In genomic region chr5:83443539-83443938, GRCh38 we compare ENCODE assay signal across 7 cellular contexts.
"Had no signal": no experiment of that assay in that cellular context is flagged by ENCODE, and none has a peak within 500 bp of the region (broad histone marks: within the 10 kb centered on the region; RNA-seq: fewer than 3 reads in every experiment).

No MANE protein-coding gene starts in this region.

- ATAC-seq: GM23338, HepG2, K562 had no signal

- H3K27ac ChIP-seq: HL-60 had no signal

- H3K4me3 Mint-ChIP-seq: GM23338, H9 had no signal

- DNase-seq: H9, HCEC 1CT, KG1 had no signal

- H3K4me2 ChIP-seq: GM23338 had no signal

- H3K27ac Mint-ChIP-seq: GM23338, H9 had no signal

- H2AFZ ChIP-seq: GM23338 had no signal

- H3K4me3 ChIP-seq: GM23338, K562 had no signal
